In the genomic region with DNA sequence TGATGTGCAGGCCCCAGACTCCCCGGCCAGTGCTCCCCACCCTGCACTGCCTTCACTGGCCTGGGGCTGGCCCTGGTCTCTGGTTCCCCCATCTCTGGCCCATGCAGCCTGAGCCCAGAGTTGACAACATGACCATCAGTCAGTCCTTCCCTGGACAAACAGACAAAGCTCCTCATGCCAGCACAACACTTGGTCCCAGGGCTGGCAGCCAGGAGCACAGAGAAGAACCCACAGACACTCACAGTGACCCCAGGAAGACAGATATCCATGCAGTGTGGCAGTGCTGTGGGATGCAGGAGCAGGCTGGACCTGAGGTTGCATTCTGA, we compare ENCODE assay signal across 18 cellular contexts. TPM values are rescaled to one million over a fixed set of nuclear protein-coding genes. Genes with fewer than 3 reads are reported as not detected.
DNase-seq lines count a peak whose midpoint lies in the region; ATAC-seq, FAIRE-seq and TF ChIP-seq lines count a peak whose summit lies in the region.
"Had no signal": no experiment of that assay in that cellular context is flagged by ENCODE, and none has a peak within 500 bp of the region (broad histone marks: within the 10 kb centered on the region; RNA-seq: fewer than 3 reads in every experiment).

No MANE protein-coding gene starts in this region.

- peaks cover 0 to 13% (median 0%) of the 10 kb centered on the region in 11 experiments; a peak in 4 of 22 replicates for H4K20me1 ChIP-seq in BLaER1 treated with 17β-estradiol and CSF1 and Interleukin-3, amounts not matched to agents 10 nM and 100 nM
- no peaks in the 10 kb centered on the region for H4K20me1 ChIP-seq in H9 (ENCODE audit: control insufficient read depth, insufficient read depth, insufficient read length)

- H3K79me2 ChIP-seq in H9 (ENCODE audit: insufficient read depth, low read length) = no peaks in the 10 kb centered on the region

- no peak overlapping the region for H2BK12ac ChIP-seq in H9 (ENCODE audit: insufficient read length, low read depth, low read length)

- peak overlapping the region in 3 of 11 experiments; percentile 14 to 44 (median 15); a peak in 3 of 22 replicates for H3K9ac ChIP-seq in BLaER1 treated with 17β-estradiol and CSF1 and Interleukin-3, amounts not matched to agents 10 nM and 100 nM
- no peak overlapping the region for H3K9ac ChIP-seq in H9 (ENCODE audit: extremely low read depth, insufficient read length, low read length)
- H3K9ac ChIP-seq: KMS-11 had no signal

- H3K79me1 ChIP-seq in H9 (ENCODE audit: insufficient read depth, low read depth, low read length, poor library complexity, severe bottlenecking) = no peaks in the 10 kb centered on the region

- CTCF ChIA-PET in Caco-2 (lab: Charles Lee) = no interaction called here

- no peak overlapping the region for H3T11ph ChIP-seq in H9 (ENCODE audit: low read length)

- H2AFZ ChIP-seq in H9 (ENCODE audit: low read length) = no peak overlapping the region

- H3K14ac ChIP-seq in H9 (ENCODE audit: insufficient read depth, low read length) = no peak overlapping the region

- no peak for TF ChIP-seq POLR2A in H54 (IDR thresholded peaks at IDR 0.05; ENCODE audit: low read depth, low read length)

- no peak overlapping the region for H3K56ac ChIP-seq in H9 (ENCODE audit: insufficient read length, low read depth, low read length)

- no peak overlapping the region for H2BK20ac ChIP-seq in H9 (ENCODE audit: low read depth, low read length, poor library complexity, severe bottlenecking)

- no peaks in the 10 kb centered on the region for H3K23me2 ChIP-seq in H9 (ENCODE audit: insufficient read length, low read depth, low read length, poor library complexity, severe bottlenecking)

- no peak overlapping the region for H4K91ac ChIP-seq in H9 (ENCODE audit: insufficient read length, low read depth, low read length)

- H4K5ac ChIP-seq in H9 (ENCODE audit: insufficient read length, low read depth, low read length) = no peak overlapping the region

- POLR2A ChIA-PET in Caco-2 (lab: Charles Lee) = no interaction called here

- no peak overlapping the region for H3K4me3 Mint-ChIP-seq in central memory CD8-positive, alpha-beta T cell
- no peak overlapping the region for H3K4me3 Mint-ChIP-seq in Caco-2 (ENCODE audit: unreplicated experiment)
- H3K4me3 Mint-ChIP-seq in H9 = no peak overlapping the region; a peak in 1 of 5 replicates
- H3K4me3 Mint-ChIP-seq: CD4-positive, alpha-beta T cell had no signal

- peak overlapping the region in 4 of 11 experiments; percentile 15 to 73 (median 48); a peak in 7 of 22 replicates for H3K27ac ChIP-seq in BLaER1 treated with 17β-estradiol and CSF1 and Interleukin-3, amounts not matched to agents 10 nM and 100 nM
- H3K27ac ChIP-seq in H9 (ENCODE audit: insufficient read length, low read depth, low read length) = no peak overlapping the region
- H3K27ac ChIP-seq: A549, KMS-11 had no signal

- H3K9me3 ChIP-seq in BLaER1 treated with 17β-estradiol and CSF1 and Interleukin-3, amounts not matched to agents 10 nM and 100 nM (replicated peaks in 1 of 11) = no peaks in the 10 kb centered on the region
- no peaks in the 10 kb centered on the region for H3K9me3 ChIP-seq in Caco-2
- H3K9me3 ChIP-seq in H9 (ENCODE audit: control insufficient read depth, low read depth, low read length) = no peaks in the 10 kb centered on the region
- H3K9me3 ChIP-seq: A549 had no signal

- no peaks in the 10 kb centered on the region for H3K36me3 Mint-ChIP-seq in central memory CD8-positive, alpha-beta T cell (ENCODE audit: insufficient read depth)
- H3K36me3 Mint-ChIP-seq in Caco-2 (ENCODE audit: insufficient read depth, unreplicated experiment) (no peaks in the 10 kb centered on the region), H9 (ENCODE audit: insufficient read depth in 1 of 3, low read depth in 3 of 3) (no peaks in the 10 kb centered on the region)

- H2BK120ac ChIP-seq in H9 (ENCODE audit: low read depth, low read length, poor library complexity, severe bottlenecking) = no peak overlapping the region

- H3K4me3 ChIP-seq in BLaER1 treated with 17β-estradiol and CSF1 and Interleukin-3, amounts not matched to agents 10 nM and 100 nM = no peak overlapping the region
- no peak overlapping the region for H3K4me3 ChIP-seq in Caco-2 (ENCODE audit: low read depth, low read length)
- H3K4me3 ChIP-seq: A549 had no signal

- H3K23ac ChIP-seq in H9 (ENCODE audit: insufficient read length, low read depth, low read length) = no peak overlapping the region

- ATAC-seq in central memory CD8-positive, alpha-beta T cell (replicated peaks; ENCODE audit: extremely low read depth, poor library complexity, severe bottlenecking) = no peak
- no peak for ATAC-seq in omental fat pad (ENCODE audit: low FRiP score)
- ATAC-seq: A549 had no signal

- H3K4me1 Mint-ChIP-seq in central memory CD8-positive, alpha-beta T cell = peaks cover 42% of the 10 kb centered on the region
- H3K4me1 Mint-ChIP-seq in Caco-2 (ENCODE audit: low read depth, unreplicated experiment) = no peaks in the 10 kb centered on the region
- H3K4me1 Mint-ChIP-seq in H9 = peaks cover 4 to 30% of the 10 kb centered on the region in 2 experiments

- BruUV-seq in Caco-2 (replicated peaks; lab: Mats Ljungman, UMichigan) = no TSS peak

- peaks cover 4 to 13% (median 11%) of the 10 kb centered on the region in 11 experiments; a peak in 19 of 22 replicates for H3K27me3 ChIP-seq in BLaER1 treated with 17β-estradiol and CSF1 and Interleukin-3, amounts not matched to agents 10 nM and 100 nM
- no peaks in the 10 kb centered on the region; the same call in 1 of the 2 replicates for H3K27me3 ChIP-seq in Caco-2 (replicated peaks; ENCODE audit: control insufficient read depth, insufficient read depth, low read length)
- H3K27me3 ChIP-seq in H9 (ENCODE audit: insufficient read depth, low read length) = no peaks in the 10 kb centered on the region

- no peak overlapping the region for H4K8ac ChIP-seq in H9 (replicated peaks; ENCODE audit: insufficient read length, low read depth, low read length)

- no peaks in the 10 kb centered on the region for H3K9me3 Mint-ChIP-seq in central memory CD8-positive, alpha-beta T cell
- H3K9me3 Mint-ChIP-seq in Caco-2 (ENCODE audit: unreplicated experiment) (no peaks in the 10 kb centered on the region), H9 (no peaks in the 10 kb centered on the region)
- H3K9me3 Mint-ChIP-seq: CD4-positive, alpha-beta T cell had no signal

- no peak overlapping the region for H2BK5ac ChIP-seq in H9 (ENCODE audit: insufficient read length, low read length)

- H3K27ac Mint-ChIP-seq in central memory CD8-positive, alpha-beta T cell (ENCODE audit: low read depth) = peak overlapping the region; percentile 3
- H3K27ac Mint-ChIP-seq in Caco-2 (ENCODE audit: unreplicated experiment) = no peak overlapping the region
- H3K27ac Mint-ChIP-seq in H9 = no peak overlapping the region
- H3K27ac Mint-ChIP-seq: CD4-positive, alpha-beta T cell had no signal

- H2AK5ac ChIP-seq in H9 (ENCODE audit: insufficient read length, low read length) = no peak overlapping the region

- intact Hi-C loops in Caco-2 (cut with micrococcal nuclease; ENCODE audit: unreplicated experiment) = no loop called here

- TF ChIP-seq CTCF in omental fat pad (IDR thresholded peaks at IDR 0.05) (no peak), Caco-2 (IDR thresholded peaks at IDR 0.05; ENCODE audit: insufficient read depth in 1 of 2, low read depth in 1 of 2, low read length in 1 of 2, severe bottlenecking in 1 of 2, unreplicated experiment in 1 of 2) (no peak), H9 (conservative IDR thresholded peaks at IDR 0.05) (no peak)

- no CpG with 5 or more reads among the region's 1 CpG for WGBS in H9 (ENCODE audit: extremely low coverage, insufficient read length, low lambda C conversion rate)

- no peak overlapping the region for H3K18ac ChIP-seq in H9 (ENCODE audit: insufficient read length, low read depth, low read length)

- no peak overlapping the region for H3K4ac ChIP-seq in H9 (ENCODE audit: low read depth, low read length)

- H3K36me3 ChIP-seq in BLaER1 treated with 17β-estradiol and CSF1 and Interleukin-3, amounts not matched to agents 10 nM and 100 nM = no peaks in the 10 kb centered on the region
- H3K36me3 ChIP-seq in Caco-2 (ENCODE audit: control insufficient read depth, insufficient read depth, low read length) = no peaks in the 10 kb centered on the region

- peak; percentile 1 for DNase-seq in H4 (ENCODE audit: low spot score)
- DNase-seq in central memory CD8-positive, alpha-beta T cell (ENCODE audit: low spot score in 2 of 2) = peak in 1 of 2 donors; percentile 12
- DNase-seq in omental fat pad (ENCODE audit: low spot score) = peak; percentile 1
- no peak for DNase-seq in NCI-H226
- DNase-seq in Caco-2 = no peak
- DNase-seq in H54 (ENCODE audit: insufficient read length, low spot score) = no peak
- DNase-seq in H9 = no peak
- DNase-seq: C1 segment of cervical spinal cord, DMS153, EL had no signal

- peaks cover 31 to 92% (median 83%) of the 10 kb centered on the region in 10 experiments for H3K4me1 ChIP-seq in BLaER1 treated with 17β-estradiol and CSF1 and Interleukin-3, amounts not matched to agents 10 nM and 100 nM
- H3K4me1 ChIP-seq in Caco-2 = peaks cover 12% of the 10 kb centered on the region
- no peaks in the 10 kb centered on the region for H3K4me1 ChIP-seq in H9 (ENCODE audit: insufficient read depth, low read length)

- H3K4me2 ChIP-seq in BLaER1 treated with 17β-estradiol and CSF1 and Interleukin-3, amounts not matched to agents 10 nM and 100 nM = peak overlapping the region in 10 of 11 experiments; percentile 43 to 87 (median 84); a peak in 20 of 22 replicates
- H3K4me2 ChIP-seq in H9 (ENCODE audit: insufficient read depth, insufficient read length, low read length) = no peak overlapping the region
- H3K4me2 ChIP-seq: A549, KMS-11 had no signal

- no peaks in the 10 kb centered on the region for H3K27me3 Mint-ChIP-seq in central memory CD8-positive, alpha-beta T cell
- H3K27me3 Mint-ChIP-seq in Caco-2 (ENCODE audit: insufficient read depth, unreplicated experiment) (peaks cover 6% of the 10 kb centered on the region), H9 (ENCODE audit: low read depth) (peaks cover 16% of the 10 kb centered on the region)

- FAIRE-seq in H54 (lab: Jason Lieb, UNC) = no peak
- FAIRE-seq: A549, D721Med, G401.6, GM12891 had no signal

- no peak overlapping the region for H2BK15ac ChIP-seq in H9 (ENCODE audit: low read depth, low read length)

RNA-seq across cellular contexts. Expression of a gene that starts 8.0 kb away (rescaled TPM):
- total RNA-seq in H4 (2014; rRNA removed; shearing (Covaris generic)) = not detected in 2 replicates
- total RNA-seq in omental fat pad (1 to 10 TPM in 2 of 4 donors, under 1 TPM in 2; 0.28 to 2.8 (median 0.92) TPM), Caco-2 (2022) (0.57 and 0.65 TPM in 2 replicates), H9 (2021) (17.6 and 20.0 TPM in 2 replicates)
- total RNA-seq: HT-29 had no signal

Comparison
In these comparisons a context has a peak if more than half of its experiments do, and no peak if none do; other contexts are left out.
1. DNase-seq: peak in H4 (single experiment) and omental fat pad (single experiment); none in NCI-H226 (single experiment), Caco-2 (0 of 2), H54 (single experiment) and H9 (single experiment).